ENCODE assay signal across 20 cellular contexts in the genomic region with DNA sequence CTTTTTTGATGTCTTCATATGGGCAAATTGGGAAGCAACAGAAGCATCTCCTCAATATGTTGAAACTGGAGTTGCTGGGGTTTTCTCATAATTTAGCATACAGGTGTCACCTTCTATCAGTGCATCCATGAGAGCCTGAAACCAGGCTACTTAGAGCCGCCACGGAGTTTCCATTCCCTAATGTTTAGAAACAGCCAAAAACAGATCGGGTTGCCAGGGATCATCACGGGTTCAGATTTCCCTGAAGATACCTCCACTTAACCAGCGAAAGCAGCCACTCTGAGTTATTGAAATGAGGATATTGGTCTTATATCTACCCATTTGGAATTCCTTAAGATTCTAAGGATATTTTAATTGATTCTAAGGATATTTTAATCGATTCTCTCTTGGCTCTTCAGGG. TPM values are rescaled to one million over a fixed set of nuclear protein-coding genes. Genes with fewer than 3 reads are reported as not detected.
DNase-seq lines count a peak whose midpoint lies in the region; ATAC-seq, FAIRE-seq and TF ChIP-seq lines count a peak whose summit lies in the region.
"Had no signal": no experiment of that assay in that cellular context is flagged by ENCODE, and none has a peak within 500 bp of the region (broad histone marks: within the 10 kb centered on the region; RNA-seq: fewer than 3 reads in every experiment).

No MANE protein-coding gene starts in this region.

- no peak overlapping the region for H3K27ac Mint-ChIP-seq in natural killer cell treated with Interleukin-12 subunit alpha and Interleukin-12 subunit beta and Interleukin-15 and Interleukin-18, amount 100 ng/mL, for 72 hours
- no peak overlapping the region for H3K27ac Mint-ChIP-seq in stimulated activated effector memory CD8-positive, alpha-beta T cell treated with anti-CD3 and anti-CD28 coated beads, Interleukin-12 subunit alpha, Interleukin-12 subunit beta, amount 100 ng/mL, for 72 hours
- H3K27ac Mint-ChIP-seq: CD14-positive monocyte; T-helper 1 cell treated with Interleukin-12 subunit alpha and Interleukin-12 subunit beta and Interleukin-4 antibody, amounts not matched to agents 30 μg/mL and 1 μg/mL, for 36 hours had no signal

- H3K27me3 Mint-ChIP-seq in natural killer cell treated with Interleukin-12 subunit alpha and Interleukin-12 subunit beta and Interleukin-15 and Interleukin-18, amount 100 ng/mL, for 72 hours: peaks cover 0 to 5% of the 10 kb centered on the region in 2 donors

- TF ChIP-seq POLR2A in K562 (conservative IDR thresholded peaks at IDR 0.05): no peak

- no peaks in the 10 kb centered on the region for H3K36me3 Mint-ChIP-seq in natural killer cell treated with Interleukin-12 subunit alpha and Interleukin-12 subunit beta and Interleukin-15 and Interleukin-18, amount 100 ng/mL, for 72 hours
- no peaks in the 10 kb centered on the region for H3K36me3 Mint-ChIP-seq in stimulated activated effector memory CD8-positive, alpha-beta T cell treated with anti-CD3 and anti-CD28 coated beads, Interleukin-12 subunit alpha, Interleukin-12 subunit beta, amount 100 ng/mL, for 72 hours
- H3K36me3 Mint-ChIP-seq: CD14-positive monocyte had no signal

- peak; percentile 52 for DNase-seq in DMS53 (lab: John Stamatoyannopoulos, UW)
- no peak for DNase-seq in DMS53 treated with DMSO at 0.1 percent for 48 hours (lab: John Stamatoyannopoulos, UW; ENCODE audit: unreplicated experiment)
- DNase-seq in NCI-H146 (lab: John Stamatoyannopoulos, UW): peak; percentile 53
- DNase-seq in NCI-H2171 (lab: John Stamatoyannopoulos, UW): peak; percentile 7
- DNase-seq in K562 (ENCODE audit: extremely low read depth in 1 of 4, low spot score in 3 of 4): no peak
- DNase-seq in activated effector memory CD4-positive, alpha-beta T cell treated with anti-CD3 and anti-CD28 coated beads, Interleukin-2, amount 50 U/mL, for 16 hours: no peak
- no peak for DNase-seq in natural killer cell treated with Interleukin-12 subunit alpha and Interleukin-12 subunit beta and Interleukin-15 and Interleukin-18, amount 100 ng/mL, for 72 hours (ENCODE audit: low spot score)
- no peak for DNase-seq in stimulated activated effector memory CD8-positive, alpha-beta T cell treated with anti-CD3 and anti-CD28 coated beads, Interleukin-12 subunit alpha, Interleukin-12 subunit beta, amount 100 ng/mL, for 72 hours (ENCODE audit: low spot score in 2 of 2)
- DNase-seq: 8988T, GF-D8, GOT3, NCI-H1105 treated with DMSO at 0.1 percent for 48 hours, NCI-H2081 treated with DMSO at 0.1 percent for 48 hours had no signal

- POLR2A ChIA-PET in K562 (lab: Yijun Ruan, JAX): no interaction called here

- no peak overlapping the region for H3K9ac ChIP-seq in K562 (ENCODE audit: insufficient read depth in 1 of 2, low read depth in 2 of 2, low read length in 2 of 2)

- H3K4me2 ChIP-seq in K562 (ENCODE audit: insufficient read depth, low read length): no peak overlapping the region

- no peaks in the 10 kb centered on the region for H3K27me3 ChIP-seq in K562 (ENCODE audit: control insufficient read depth in 2 of 2, insufficient read depth in 2 of 2, low read length in 2 of 2)
- H3K27me3 ChIP-seq: SJCRH30 had no signal

- no peak for TF ChIP-seq EP300 in K562 (IDR thresholded peaks at IDR 0.05; ENCODE audit: low read length)

- H4K20me1 ChIP-seq in K562 (replicated peaks; ENCODE audit: control insufficient read depth, insufficient read depth, low read length): no peaks in the 10 kb centered on the region

- 29% methylated on average over 6 of the region's 6 CpGs for WGBS in K562 (ENCODE audit: insufficient coverage, low coverage, missing lambda C conversion rate)

- TF ChIP-seq RAD21 in K562 (CRISPR knock-in tag; conservative IDR thresholded peaks at IDR 0.05 in 1 of 2, IDR thresholded peaks at IDR 0.05 in 1 of 2): no peak

- H3K36me3 ChIP-seq in K562 (ENCODE audit: control insufficient read depth, insufficient read depth, low read length): no peaks in the 10 kb centered on the region
- H3K36me3 ChIP-seq: SJCRH30 had no signal

- H3K27ac ChIP-seq in K562 (ENCODE audit: extremely low read depth, low read depth, low read length): no peak overlapping the region
- H3K27ac ChIP-seq: SJCRH30 had no signal

- no peaks in the 10 kb centered on the region for H3K79me2 ChIP-seq in K562 (ENCODE audit: control insufficient read depth, insufficient read depth, low read length)

- no peak for TF ChIP-seq CTCF in K562 (IDR thresholded peaks at IDR 0.05 in 2 of 3, conservative IDR thresholded peaks at IDR 0.05 in 1 of 3; ENCODE audit: insufficient read depth in 2 of 3, low read depth in 1 of 3, low read length in 3 of 3)

- in situ Hi-C loops in K562 (cut with MboI): loop anchor here (5.0 to 25.0 kb wide), 2 partner anchors 56 to 141 kb away; partner anchors contain the start of genes DUOX2 and DUOXA2

- no peak overlapping the region for H3K4me3 ChIP-seq in K562
- H3K4me3 ChIP-seq: SJCRH30 had no signal

- H3K9me3 Mint-ChIP-seq in natural killer cell treated with Interleukin-12 subunit alpha and Interleukin-12 subunit beta and Interleukin-15 and Interleukin-18, amount 100 ng/mL, for 72 hours: no peaks in the 10 kb centered on the region
- H3K9me3 Mint-ChIP-seq in stimulated activated effector memory CD8-positive, alpha-beta T cell treated with anti-CD3 and anti-CD28 coated beads, Interleukin-12 subunit alpha, Interleukin-12 subunit beta, amount 100 ng/mL, for 72 hours: no peaks in the 10 kb centered on the region
- H3K9me3 Mint-ChIP-seq: CD14-positive monocyte; T-helper 1 cell treated with Interleukin-12 subunit alpha and Interleukin-12 subunit beta and Interleukin-4 antibody, amounts not matched to agents 30 μg/mL and 1 μg/mL, for 36 hours had no signal

- no peak for ATAC-seq in K562
- no peak for ATAC-seq in natural killer cell treated with Interleukin-12 subunit alpha and Interleukin-12 subunit beta and Interleukin-15 and Interleukin-18, amount 100 ng/mL, for 72 hours
- no peak for ATAC-seq in stimulated activated effector memory CD8-positive, alpha-beta T cell treated with anti-CD3 and anti-CD28 coated beads, Interleukin-12 subunit alpha, Interleukin-12 subunit beta, amount 100 ng/mL, for 72 hours
- ATAC-seq: Panc1 had no signal

- no peak for FAIRE-seq in K562 (lab: Jason Lieb, UNC)

- no peaks in the 10 kb centered on the region for H3K9me1 ChIP-seq in K562 (ENCODE audit: control insufficient read depth, insufficient read depth, low read length)

- no peaks in the 10 kb centered on the region for H3K4me1 ChIP-seq in K562 (replicated peaks in 1 of 2; ENCODE audit: control insufficient read depth in 2 of 2, insufficient read depth in 2 of 2, low read length in 2 of 2)
- H3K4me1 ChIP-seq: SJCRH30 had no signal

- intact Hi-C loops in K562 (cut with micrococcal nuclease): loop anchor here (1.0 kb wide), 1 partner anchor 66 kb away; no protein-coding TSS in a partner anchor

- no peak overlapping the region for H2AFZ ChIP-seq in K562 (ENCODE audit: low read depth, low read length)

- no peak overlapping the region for H3K4me3 Mint-ChIP-seq in natural killer cell treated with Interleukin-12 subunit alpha and Interleukin-12 subunit beta and Interleukin-15 and Interleukin-18, amount 100 ng/mL, for 72 hours
- H3K4me3 Mint-ChIP-seq in stimulated activated effector memory CD8-positive, alpha-beta T cell treated with anti-CD3 and anti-CD28 coated beads, Interleukin-12 subunit alpha, Interleukin-12 subunit beta, amount 100 ng/mL, for 72 hours: no peak overlapping the region
- H3K4me3 Mint-ChIP-seq: CD14-positive monocyte; T-helper 1 cell treated with Interleukin-12 subunit alpha and Interleukin-12 subunit beta and Interleukin-4 antibody, amounts not matched to agents 30 μg/mL and 1 μg/mL, for 36 hours had no signal

- CTCF ChIA-PET in K562 (lab: Yijun Ruan, JAX; ENCODE audit: low intra/inter-chr PET ratio): no interaction called here

- no peaks in the 10 kb centered on the region for H3K9me3 ChIP-seq in K562 (replicated peaks; ENCODE audit: control insufficient read depth, insufficient read depth, low read depth, low read length)
- H3K9me3 ChIP-seq: SJCRH30 had no signal

- H3K4me1 Mint-ChIP-seq in natural killer cell treated with Interleukin-12 subunit alpha and Interleukin-12 subunit beta and Interleukin-15 and Interleukin-18, amount 100 ng/mL, for 72 hours (ENCODE audit: low read depth in 2 of 2): no peaks in the 10 kb centered on the region
- H3K4me1 Mint-ChIP-seq in stimulated activated effector memory CD8-positive, alpha-beta T cell treated with anti-CD3 and anti-CD28 coated beads, Interleukin-12 subunit alpha, Interleukin-12 subunit beta, amount 100 ng/mL, for 72 hours: no peaks in the 10 kb centered on the region
- H3K4me1 Mint-ChIP-seq: CD14-positive monocyte had no signal

- BruUV-seq in K562 (replicated peaks; lab: Mats Ljungman, UMichigan): no TSS peak

RNA-seq across cellular contexts. Expression of gene TERB2, which starts 14.5 kb away (rescaled TPM):
- total RNA-seq in K562 (2011; cell fraction: chromatin; rRNA removed; ENCODE audit: low replicate concordance): not detected in 2 replicates
- not detected in 2 replicates for total RNA-seq in K562 (2011; cell fraction: nucleolus; rRNA removed)
- total RNA-seq in K562 (2011; cell fraction: nucleoplasm; rRNA removed): not detected in 2 replicates
- total RNA-seq in K562 (2014; rRNA removed) (not detected in 2 replicates), K562 (2014; rRNA removed; fragmentation: Illumina TruSeq; extraction: Trizol) (not detected in 2 replicates), K562 (2015; rRNA removed; fragmentation: Illumina TruSeq; extraction: Trizol) (not detected in 2 replicates), K562 (2021) (not detected in 2 replicates)
- polyA plus RNA-seq in K562 (2011; rRNA removed) (not detected in 2 replicates), K562 (2014; fragmentation: Illumina TruSeq; extraction: Trizol) (not detected in 2 replicates), K562 (2014; fragmentation: Nextera tagmentation; extraction: Ambion mirVana) (not detected), K562 (2014; rRNA removed) (not detected in 2 replicates)
- polyA plus RNA-seq in K562 (2011; cell fraction: cytosol; rRNA removed): not detected in 2 replicates
- not detected in 2 replicates for polyA plus RNA-seq in K562 (2011; cell fraction: nucleus; rRNA removed)
- not detected in 2 replicates for polyA plus RNA-seq in K562 (2012)
- polyA minus RNA-seq in K562 (2011; rRNA and poly(A)+ RNA removed): not detected in 2 replicates
- polyA minus RNA-seq in K562 (2011; cell fraction: cytosol; rRNA and poly(A)+ RNA removed): not detected in 2 replicates
- polyA minus RNA-seq in K562 (2011; cell fraction: nucleus; rRNA and poly(A)+ RNA removed): not detected in 2 replicates
- total RNA-seq in natural killer cell treated with Interleukin-12 subunit alpha and Interleukin-12 subunit beta and Interleukin-15 and Interleukin-18, amount 100 ng/mL, for 72 hours: not detected
- total RNA-seq: LHCN-M2, NCI-H460, SJCRH30 had no signal
- polyA plus RNA-seq: AG04450, CD14-positive monocyte had no signal

RNA-seq across cellular contexts. Expression of gene SORD, which starts 52.0 kb away (rescaled TPM):
- 22.5 and 36.4 TPM in 2 replicates for total RNA-seq in K562 (2011; cell fraction: chromatin; rRNA removed; ENCODE audit: low replicate concordance)
- 26.7 and 27.8 TPM in 2 replicates for total RNA-seq in K562 (2011; cell fraction: nucleolus; rRNA removed)
- total RNA-seq in K562 (2011; cell fraction: nucleoplasm; rRNA removed): 32.0 and 36.6 TPM in 2 replicates
- total RNA-seq in K562 (2014; rRNA removed) (38.5 and 39.3 TPM in 2 replicates), K562 (2014; rRNA removed; fragmentation: Illumina TruSeq; extraction: Trizol) (22.7 and 28.3 TPM in 2 replicates), K562 (2015; rRNA removed; fragmentation: Illumina TruSeq; extraction: Trizol) (19.3 and 21.3 TPM in 2 replicates), K562 (2021) (43.8 and 44.6 TPM in 2 replicates)
- polyA plus RNA-seq in K562 (2011; rRNA removed) (62.2 and 79.2 TPM in 2 replicates), K562 (2014; fragmentation: Illumina TruSeq; extraction: Trizol) (37.7 and 38.4 TPM in 2 replicates), K562 (2014; fragmentation: Nextera tagmentation; extraction: Ambion mirVana) (10 to 100 TPM in 1 of 2 experiments, 1 to 10 TPM in 1; 5.9 to 14.1 TPM), K562 (2014; rRNA removed) (29.6 and 42.3 TPM in 2 replicates)
- 63.9 and 78.2 TPM in 2 replicates for polyA plus RNA-seq in K562 (2011; cell fraction: cytosol; rRNA removed)
- polyA plus RNA-seq in K562 (2011; cell fraction: nucleus; rRNA removed): 64.5 and 74.7 TPM in 2 replicates
- polyA plus RNA-seq in K562 (2012): 26.7 and 28.9 TPM in 2 replicates
- 57.5 and 71.7 TPM in 2 replicates for polyA minus RNA-seq in K562 (2011; rRNA and poly(A)+ RNA removed)
- polyA minus RNA-seq in K562 (2011; cell fraction: cytosol; rRNA and poly(A)+ RNA removed): 36.1 and 36.4 TPM in 2 replicates
- 20.4 and 21.5 TPM in 2 replicates for polyA minus RNA-seq in K562 (2011; cell fraction: nucleus; rRNA and poly(A)+ RNA removed)
- 10 to 100 TPM in 1 of 2 donors, 1 to 10 TPM in 1; 3.8 to 12.7 TPM for total RNA-seq in natural killer cell treated with Interleukin-12 subunit alpha and Interleukin-12 subunit beta and Interleukin-15 and Interleukin-18, amount 100 ng/mL, for 72 hours

Comparison
In these comparisons a context has a peak if more than half of its experiments do, and no peak if none do; other contexts are left out.
1. DNase-seq: peak in DMS53 (single experiment), NCI-H146 (single experiment) and NCI-H2171 (single experiment); none in DMS53 treated with DMSO at 0.1 percent for 48 hours (single experiment), K562 (0 of 4), activated effector memory CD4-positive, alpha-beta T cell treated with anti-CD3 and anti-CD28 coated beads, Interleukin-2, amount 50 U/mL, for 16 hours (single experiment), natural killer cell treated with Interleukin-12 subunit alpha and Interleukin-12 subunit beta and Interleukin-15 and Interleukin-18, amount 100 ng/mL, for 72 hours (single experiment) and stimulated activated effector memory CD8-positive, alpha-beta T cell treated with anti-CD3 and anti-CD28 coated beads, Interleukin-12 subunit alpha, Interleukin-12 subunit beta, amount 100 ng/mL, for 72 hours (0 of 2).